10 cellular contexts compared by ENCODE assay signal in the genomic region with DNA sequence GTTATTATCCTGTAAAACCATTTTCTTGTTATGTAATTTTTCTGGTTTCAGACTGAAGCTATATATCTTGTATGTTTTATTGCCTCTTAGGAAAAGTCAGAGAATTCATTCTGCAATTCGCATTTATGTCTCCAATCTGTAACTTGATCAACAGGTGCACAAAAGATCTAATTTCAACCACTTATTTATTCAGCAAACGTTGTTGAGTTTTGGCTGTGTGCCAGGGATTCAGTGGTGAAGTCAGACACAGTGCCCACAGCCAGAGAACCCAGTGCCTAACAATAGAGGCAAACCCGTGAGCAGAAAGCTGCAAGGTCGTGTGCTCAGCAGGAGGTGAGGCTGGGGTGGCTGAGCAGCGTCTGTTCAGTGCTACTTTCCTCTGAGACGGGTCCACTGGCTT.
DNase-seq lines count a peak whose midpoint lies in the region; ATAC-seq lines count a peak whose summit lies in the region.
"Had no signal": no experiment of that assay in that cellular context is flagged by ENCODE, and none has a peak within 500 bp of the region (broad histone marks: within the 10 kb centered on the region; RNA-seq: fewer than 3 reads in every experiment).

No MANE protein-coding gene starts in this region.

- DNase-seq in DMS 273 treated with DMSO at 0.1 percent for 48 hours (lab: John Stamatoyannopoulos, UW), result peak; percentile 7
- DNase-seq in NCI-H1105 treated with DMSO at 0.1 percent for 48 hours (lab: John Stamatoyannopoulos, UW), result peak; percentile 100
- peak; percentile 99 for DNase-seq in NCI-H774 (lab: John Stamatoyannopoulos, UW)
- DNase-seq in kidney glomerular epithelial cell (lab: John Stamatoyannopoulos, UW), result peak; percentile 5
- no peak for DNase-seq in CD1c-positive myeloid dendritic cell (ENCODE audit: extremely low spot score)
- DNase-seq in activated CD8-positive, alpha-beta memory T cell treated with anti-CD3 and anti-CD28 coated beads, Interleukin-2, amount 50 U/mL, for 48 hours, result no peak
- no peak for DNase-seq in dedifferentiated amniotic fluid mesenchymal stem cell (ENCODE audit: extremely low spot score)
- DNase-seq: AML-193, MM.1S had no signal

- ATAC-seq in GM18907 (IDR thresholded peaks at IDR 0.05; ENCODE audit: unreplicated experiment), result no peak

Comparison
In these comparisons a context has a peak if more than half of its experiments do, and no peak if none do; other contexts are left out.
1. DNase-seq: peak in DMS 273 treated with DMSO at 0.1 percent for 48 hours (single experiment), NCI-H1105 treated with DMSO at 0.1 percent for 48 hours (single experiment), NCI-H774 (single experiment) and kidney glomerular epithelial cell (single experiment); none in CD1c-positive myeloid dendritic cell (single experiment), activated CD8-positive, alpha-beta memory T cell treated with anti-CD3 and anti-CD28 coated beads, Interleukin-2, amount 50 U/mL, for 48 hours (single experiment) and dedifferentiated amniotic fluid mesenchymal stem cell (single experiment).